In the genomic region with DNA sequence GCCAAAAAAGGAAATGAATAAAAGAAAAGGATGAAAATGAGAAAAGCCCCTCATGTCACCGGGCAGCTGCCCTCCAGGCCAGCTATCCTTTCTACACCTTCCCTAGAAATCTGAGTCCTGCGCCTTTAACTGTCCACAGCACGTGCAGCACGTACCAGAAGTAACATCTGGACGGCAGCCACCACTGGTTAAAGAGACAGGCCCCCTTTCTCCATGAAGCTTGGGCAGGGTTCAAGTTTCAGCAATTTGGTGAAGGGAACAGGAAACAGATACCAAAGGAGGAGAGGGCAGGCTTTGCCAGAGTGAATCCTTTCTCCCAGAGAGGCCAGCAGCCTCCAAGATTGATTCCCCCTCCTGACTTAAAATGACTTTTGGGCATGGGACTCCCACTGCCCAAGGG, we compare ENCODE assay signal across 8 cellular contexts. TPM values are rescaled to one million over a fixed set of nuclear protein-coding genes. Genes with fewer than 3 reads are reported as not detected.
A peak's percentile ranks its signal among the peaks of the same experiment; 100 is the strongest.
DNase-seq lines count a peak whose midpoint lies in the region; ATAC-seq and TF ChIP-seq lines count a peak whose summit lies in the region.

No MANE protein-coding gene starts in this region.

- no peaks in the 10 kb centered on the region for H3K9me3 ChIP-seq in liver (ENCODE audit: control insufficient read depth in 4 of 4, low read length in 3 of 4)

- H3K4me1 ChIP-seq in liver (ENCODE audit: control insufficient read depth in 4 of 4, insufficient read depth in 4 of 4, low read length in 3 of 4), result peaks cover 0 to 40% (median 23%) of the 10 kb centered on the region in 4 donors

- TF ChIP-seq CTCF in liver (IDR thresholded peaks at IDR 0.05; ENCODE audit: low read depth, low read length, missing input control), result no peak

- TF ChIP-seq RAD21 in liver (IDR thresholded peaks at IDR 0.05), result no peak

- H3K27me3 ChIP-seq in liver (ENCODE audit: control insufficient read depth in 4 of 4, insufficient read depth in 4 of 4, low read length in 3 of 4), result no peaks in the 10 kb centered on the region

- no peak overlapping the region for H3K4me3 ChIP-seq in liver (ENCODE audit: low read depth in 1 of 3, low read length in 3 of 3)

- H3K9ac ChIP-seq in liver (ENCODE audit: low read depth in 1 of 2, low read length in 2 of 2), result no peak overlapping the region

- DNase-seq in DMS 273 (lab: John Stamatoyannopoulos, UW; ENCODE audit: unreplicated experiment), result peak; percentile 81
- peak; percentile 80 for DNase-seq in M059J (ENCODE audit: low read depth)
- peak; percentile 46 for DNase-seq in amniotic epithelial cell (ENCODE audit: low read depth)
- DNase-seq in iPS-NIHi7 (ENCODE audit: extremely low spot score), result no peak

- H3K27ac ChIP-seq in liver (ENCODE audit: low read depth in 1 of 2, low read length in 2 of 2), result peak overlapping the region; percentile 36 to 69

- no peaks in the 10 kb centered on the region for H3K36me3 ChIP-seq in liver (ENCODE audit: control insufficient read depth in 4 of 4, insufficient read depth in 3 of 4, low read depth in 1 of 4, low read length in 3 of 4)

- no peak for ATAC-seq in HG03342 (IDR thresholded peaks at IDR 0.05; ENCODE audit: unreplicated experiment)
- no peak for ATAC-seq in HG03565 (IDR thresholded peaks at IDR 0.05; ENCODE audit: unreplicated experiment)
- no peak for ATAC-seq in GM21529 (IDR thresholded peaks at IDR 0.05; ENCODE audit: unreplicated experiment)

- WGBS in liver, result 3% methylated on average over 5 of the region's 5 CpGs

TF ChIP-seq in liver, 16 proteins besides CTCF, POLR2A, EP300 and RAD21:
- peak; percentile 27 for TF ChIP-seq SP1 (IDR thresholded peaks at IDR 0.05)
- TF ChIP-seq, protein P1, sequence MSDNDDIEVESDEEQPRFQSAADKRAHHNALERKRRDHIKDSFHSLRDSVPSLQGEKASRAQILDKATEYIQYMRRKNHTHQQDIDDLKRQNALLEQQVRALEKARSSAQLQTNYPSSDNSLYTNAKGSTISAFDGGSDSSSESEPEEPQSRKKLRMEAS (IDR thresholded peaks at IDR 0.05), result peak; percentile 99
- TF ChIP-seq NR2F2 (IDR thresholded peaks at IDR 0.05), result no peak
- TF ChIP-seq RXRA (IDR thresholded peaks at IDR 0.05), result peak in 1 of 2 donors; percentile 65
- TF ChIP-seq EGR1 (IDR thresholded peaks at IDR 0.05; ENCODE audit: low read depth in 2 of 2), result no peak
- TF ChIP-seq, protein P2, sequence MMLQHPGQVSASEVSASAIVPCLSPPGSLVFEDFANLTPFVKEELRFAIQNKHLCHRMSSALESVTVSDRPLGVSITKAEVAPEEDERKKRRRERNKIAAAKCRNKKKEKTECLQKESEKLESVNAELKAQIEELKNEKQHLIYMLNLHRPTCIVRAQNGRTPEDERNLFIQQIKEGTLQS (IDR thresholded peaks at IDR 0.05), result no peak
- no peak for TF ChIP-seq GABPA (IDR thresholded peaks at IDR 0.05 in 1 of 2, conservative IDR thresholded peaks at IDR 0.05 in 1 of 2)
- TF ChIP-seq YY1 (IDR thresholded peaks at IDR 0.05), result no peak
- TF ChIP-seq, protein P3, sequence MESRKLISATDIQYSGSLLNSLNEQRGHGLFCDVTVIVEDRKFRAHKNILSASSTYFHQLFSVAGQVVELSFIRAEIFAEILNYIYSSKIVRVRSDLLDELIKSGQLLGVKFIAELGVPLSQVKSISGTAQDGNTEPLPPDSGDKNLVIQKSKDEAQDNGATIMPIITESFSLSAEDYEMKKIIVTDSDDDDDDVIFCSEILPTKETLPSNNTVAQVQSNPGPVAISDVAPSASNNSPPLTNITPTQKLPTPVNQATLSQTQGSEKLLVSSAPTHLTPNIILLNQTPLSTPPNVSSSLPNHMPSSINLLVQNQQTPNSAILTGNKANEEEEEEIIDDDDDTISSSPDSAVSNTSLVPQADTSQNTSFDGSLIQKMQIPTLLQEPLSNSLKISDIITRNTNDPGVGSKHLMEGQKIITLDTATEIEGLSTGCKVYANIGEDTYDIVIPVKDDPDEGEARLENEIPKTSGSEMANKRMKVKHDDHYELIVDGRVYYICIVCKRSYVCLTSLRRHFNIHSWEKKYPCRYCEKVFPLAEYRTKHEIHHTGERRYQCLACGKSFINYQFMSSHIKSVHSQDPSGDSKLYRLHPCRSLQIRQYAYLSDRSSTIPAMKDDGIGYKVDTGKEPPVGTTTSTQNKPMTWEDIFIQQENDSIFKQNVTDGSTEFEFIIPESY (IDR thresholded peaks at IDR 0.05), result no peak
- TF ChIP-seq HNF4G (IDR thresholded peaks at IDR 0.05), result no peak
- no peak for TF ChIP-seq JUND (IDR thresholded peaks at IDR 0.05)
- no peak for TF ChIP-seq FOXA1 (IDR thresholded peaks at IDR 0.05)
- TF ChIP-seq TAF1 (conservative IDR thresholded peaks at IDR 0.05), result no peak
- TF ChIP-seq FOXA2 (IDR thresholded peaks at IDR 0.05), result no peak
- TF ChIP-seq, protein P4, sequence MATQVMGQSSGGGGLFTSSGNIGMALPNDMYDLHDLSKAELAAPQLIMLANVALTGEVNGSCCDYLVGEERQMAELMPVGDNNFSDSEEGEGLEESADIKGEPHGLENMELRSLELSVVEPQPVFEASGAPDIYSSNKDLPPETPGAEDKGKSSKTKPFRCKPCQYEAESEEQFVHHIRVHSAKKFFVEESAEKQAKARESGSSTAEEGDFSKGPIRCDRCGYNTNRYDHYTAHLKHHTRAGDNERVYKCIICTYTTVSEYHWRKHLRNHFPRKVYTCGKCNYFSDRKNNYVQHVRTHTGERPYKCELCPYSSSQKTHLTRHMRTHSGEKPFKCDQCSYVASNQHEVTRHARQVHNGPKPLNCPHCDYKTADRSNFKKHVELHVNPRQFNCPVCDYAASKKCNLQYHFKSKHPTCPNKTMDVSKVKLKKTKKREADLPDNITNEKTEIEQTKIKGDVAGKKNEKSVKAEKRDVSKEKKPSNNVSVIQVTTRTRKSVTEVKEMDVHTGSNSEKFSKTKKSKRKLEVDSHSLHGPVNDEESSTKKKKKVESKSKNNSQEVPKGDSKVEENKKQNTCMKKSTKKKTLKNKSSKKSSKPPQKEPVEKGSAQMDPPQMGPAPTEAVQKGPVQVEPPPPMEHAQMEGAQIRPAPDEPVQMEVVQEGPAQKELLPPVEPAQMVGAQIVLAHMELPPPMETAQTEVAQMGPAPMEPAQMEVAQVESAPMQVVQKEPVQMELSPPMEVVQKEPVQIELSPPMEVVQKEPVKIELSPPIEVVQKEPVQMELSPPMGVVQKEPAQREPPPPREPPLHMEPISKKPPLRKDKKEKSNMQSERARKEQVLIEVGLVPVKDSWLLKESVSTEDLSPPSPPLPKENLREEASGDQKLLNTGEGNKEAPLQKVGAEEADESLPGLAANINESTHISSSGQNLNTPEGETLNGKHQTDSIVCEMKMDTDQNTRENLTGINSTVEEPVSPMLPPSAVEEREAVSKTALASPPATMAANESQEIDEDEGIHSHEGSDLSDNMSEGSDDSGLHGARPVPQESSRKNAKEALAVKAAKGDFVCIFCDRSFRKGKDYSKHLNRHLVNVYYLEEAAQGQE (IDR thresholded peaks at IDR 0.05), result no peak
- TF ChIP-seq HNF4A (conservative IDR thresholded peaks at IDR 0.05), result peak; percentile 37 to 62

RNA-seq across cellular contexts. Expression of a gene that starts 3.6 kb away (rescaled TPM):
- 78.4 and 109 TPM in 2 replicates for total RNA-seq in M059J (2014; rRNA removed; shearing (Covaris generic))
- 10 to 100 TPM; 26.3 to 77.5 TPM for total RNA-seq in liver
- polyA plus RNA-seq in liver, result 10 to 100 TPM; 16.8 to 39.6 TPM

RNA-seq across cellular contexts. Expression of a gene that starts 4.7 kb away (rescaled TPM):
- total RNA-seq in M059J (2014; rRNA removed; shearing (Covaris generic)), result 157 and 205 TPM in 2 replicates
- total RNA-seq in liver, result 10 to 100 TPM; 54.9 to 82.9 TPM
- 10 to 100 TPM; 48.0 to 73.0 TPM for polyA plus RNA-seq in liver

RNA-seq across cellular contexts. Expression of a gene that starts 50.4 kb away (rescaled TPM):
- total RNA-seq in M059J (2014; rRNA removed; shearing (Covaris generic)), result 47.1 and 81.5 TPM in 2 replicates
- total RNA-seq in liver, result 10 to 100 TPM; 36.0 to 87.8 TPM
- polyA plus RNA-seq in liver, result 10 to 100 TPM; 17.2 to 50.4 TPM
